8 cellular contexts compared by ENCODE assay signal in the genomic region with DNA sequence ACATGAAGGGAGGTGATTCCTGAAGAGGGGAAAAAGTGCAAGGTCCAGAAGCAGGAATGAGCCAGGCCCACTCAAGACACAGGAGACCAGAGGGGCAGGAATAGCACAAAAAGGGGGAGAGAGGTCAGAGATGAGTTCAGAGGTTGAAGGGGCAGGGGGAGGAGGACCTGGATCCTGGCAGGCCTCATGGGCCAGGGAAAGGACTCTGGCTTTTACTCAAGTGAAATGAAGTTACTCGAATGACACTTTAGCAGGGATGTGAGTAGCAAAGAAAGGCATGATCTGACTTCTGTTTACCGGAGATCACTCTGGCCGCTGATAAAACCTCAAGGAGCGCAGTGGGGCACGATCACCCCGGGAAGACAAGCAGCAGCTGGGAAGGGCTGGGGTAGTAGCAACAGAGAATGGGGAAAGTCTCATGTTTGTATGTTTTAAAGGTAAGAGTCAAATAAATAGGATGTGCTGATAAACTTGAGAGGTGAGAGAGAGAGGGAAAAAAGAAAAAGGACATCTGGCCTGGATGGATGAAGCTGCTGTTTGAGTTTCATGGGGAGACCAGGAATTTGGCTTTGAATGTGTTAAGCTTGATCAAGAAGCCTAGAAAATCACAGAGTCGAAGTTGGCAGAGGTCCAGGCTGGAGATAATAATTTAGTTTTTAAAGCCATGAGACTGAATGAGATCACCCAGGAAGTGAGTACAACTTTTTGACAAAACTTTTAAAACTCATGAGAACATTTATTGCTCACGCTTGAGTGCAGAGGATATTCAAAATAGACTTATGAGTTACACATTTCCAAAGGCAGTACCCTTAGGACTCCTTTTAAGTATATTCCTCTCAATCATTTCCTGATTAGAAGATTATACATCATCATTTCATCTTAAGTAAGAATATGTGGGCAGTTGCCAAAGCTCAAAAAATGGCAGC.
A peak's percentile ranks its signal among the peaks of the same experiment; 100 is the strongest.
DNase-seq lines count a peak whose midpoint lies in the region; ATAC-seq and TF ChIP-seq lines count a peak whose summit lies in the region.

No MANE protein-coding gene starts in this region.

- TF ChIP-seq EP300 in esophagus muscularis mucosa (IDR thresholded peaks at IDR 0.05) = no peak
- no peak for TF ChIP-seq EP300 in sigmoid colon (IDR thresholded peaks at IDR 0.05)

- intact Hi-C loops in PC-3 (cut with micrococcal nuclease) (loop anchor here (5.0 kb wide), 2 partner anchors 41 to 264 kb away; no protein-coding TSS in a partner anchor), esophagus muscularis mucosa (cut with DNase I) (no loop called here), sigmoid colon (cut with DNase I) (loop anchor here (5.0 kb wide), 1 partner anchor 64 kb away; no protein-coding TSS in a partner anchor), Caco-2 (cut with micrococcal nuclease; ENCODE audit: unreplicated experiment) (no loop called here)

- H3F3A ChIP-seq in PC-3 (ENCODE audit: low read length, unreplicated experiment) = peaks cover 17% of the 10 kb centered on the region

- H3K9me3 ChIP-seq in PC-3 (ENCODE audit: low read length) = no peaks in the 10 kb centered on the region
- H3K9me3 ChIP-seq in esophagus muscularis mucosa = no peaks in the 10 kb centered on the region
- H3K9me3 ChIP-seq in sigmoid colon = no peaks in the 10 kb centered on the region
- no peaks in the 10 kb centered on the region for H3K9me3 ChIP-seq in Caco-2

- H3K9me3 Mint-ChIP-seq in Caco-2 (ENCODE audit: unreplicated experiment) = no peaks in the 10 kb centered on the region
- no peaks in the 10 kb centered on the region for H3K9me3 Mint-ChIP-seq in endothelial cell (ENCODE audit: unreplicated experiment)

- H3K4me2 ChIP-seq in PC-3 (ENCODE audit: low read length) = peak overlapping the region; percentile 73

- H3K27ac ChIP-seq in PC-3 (ENCODE audit: low read length) (peak overlapping the region; percentile 97), esophagus muscularis mucosa (replicated peaks in 1 of 4) (peak overlapping the region; percentile 62 to 73 (median 66)), sigmoid colon (peak overlapping the region; percentile 55 to 70 (median 61))

- H3K9me2 ChIP-seq in PC-3 (replicated peaks; ENCODE audit: low read length) = no peaks in the 10 kb centered on the region

- peak overlapping the region; percentile 73 for H3K9ac ChIP-seq in PC-3 (ENCODE audit: low read length)

- no peak overlapping the region for H2AFZ ChIP-seq in PC-3 (ENCODE audit: low read length)

- POLR2A ChIA-PET in PC-3 (lab: Charles Lee; ENCODE audit: unreplicated experiment) (interaction anchor here (0.8 kb wide), 1 partner anchor 107 kb away, joined by 6 read pairs; no protein-coding TSS in a partner anchor), Caco-2 (lab: Charles Lee) (no interaction called here)

- H3K27ac Mint-ChIP-seq in Caco-2 (ENCODE audit: unreplicated experiment) (no peak overlapping the region), endothelial cell (ENCODE audit: unreplicated experiment) (no peak overlapping the region)

- CTCF ChIA-PET in PC-3 (lab: Charles Lee) = no interaction called here
- CTCF ChIA-PET in Caco-2 (lab: Charles Lee) = no interaction called here

- H3K27me3 ChIP-seq in GM06990 (replicated peaks; ENCODE audit: control insufficient read depth, insufficient read depth, low read length) (no peaks in the 10 kb centered on the region), PC-3 (ENCODE audit: low read length) (no peaks in the 10 kb centered on the region), esophagus muscularis mucosa (no peaks in the 10 kb centered on the region), sigmoid colon (no peaks in the 10 kb centered on the region), Caco-2 (replicated peaks; ENCODE audit: control insufficient read depth, insufficient read depth, low read length) (no peaks in the 10 kb centered on the region)

- H3K4me3 ChIP-seq in GM06990 (replicated peaks; ENCODE audit: low read depth, low read length) (no peak overlapping the region), PC-3 (ENCODE audit: low read length) (peak overlapping the region; percentile 32; the same call in 1 of the 2 replicates), esophagus muscularis mucosa (no peak overlapping the region), sigmoid colon (no peak overlapping the region), Caco-2 (ENCODE audit: low read depth, low read length) (no peak overlapping the region)

- H3K4me3 Mint-ChIP-seq in Caco-2 (ENCODE audit: unreplicated experiment) = no peak overlapping the region
- no peak overlapping the region for H3K4me3 Mint-ChIP-seq in endothelial cell (ENCODE audit: unreplicated experiment)

- TF ChIP-seq POLR2A in esophagus muscularis mucosa (IDR thresholded peaks at IDR 0.05; ENCODE audit: low read depth) = no peak
- TF ChIP-seq POLR2A in sigmoid colon (IDR thresholded peaks at IDR 0.05) = no peak

- H3K36me3 Mint-ChIP-seq in Caco-2 (ENCODE audit: insufficient read depth, unreplicated experiment) (peaks cover 2% of the 10 kb centered on the region), endothelial cell (ENCODE audit: low read depth, unreplicated experiment) (no peaks in the 10 kb centered on the region)

- H3K27me3 Mint-ChIP-seq in Caco-2 (ENCODE audit: insufficient read depth, unreplicated experiment) (no peaks in the 10 kb centered on the region), endothelial cell (ENCODE audit: unreplicated experiment) (no peaks in the 10 kb centered on the region)

- H3K4me1 Mint-ChIP-seq in Caco-2 (ENCODE audit: low read depth, unreplicated experiment) (no peaks in the 10 kb centered on the region), endothelial cell (ENCODE audit: unreplicated experiment) (peaks cover 9% of the 10 kb centered on the region)

- no peaks in the 10 kb centered on the region for H3K36me3 ChIP-seq in GM06990 (ENCODE audit: control insufficient read depth, insufficient read depth, low read length)
- H3K36me3 ChIP-seq in PC-3 (ENCODE audit: low read depth, low read length) = no peaks in the 10 kb centered on the region
- no peaks in the 10 kb centered on the region for H3K36me3 ChIP-seq in esophagus muscularis mucosa
- no peaks in the 10 kb centered on the region for H3K36me3 ChIP-seq in sigmoid colon
- no peaks in the 10 kb centered on the region for H3K36me3 ChIP-seq in Caco-2 (ENCODE audit: control insufficient read depth, insufficient read depth, low read length)

- TF ChIP-seq CTCF in GM06990 (IDR thresholded peaks at IDR 0.05; ENCODE audit: insufficient read depth, low read length, poor library complexity, severe bottlenecking) = no peak
- no peak for TF ChIP-seq CTCF in PC-3 (conservative IDR thresholded peaks at IDR 0.05; ENCODE audit: low read depth, low read length)
- TF ChIP-seq CTCF in esophagus muscularis mucosa (IDR thresholded peaks at IDR 0.05) = no peak
- TF ChIP-seq CTCF in sigmoid colon (IDR thresholded peaks at IDR 0.05) = no peak
- no peak for TF ChIP-seq CTCF in Caco-2 (IDR thresholded peaks at IDR 0.05; ENCODE audit: insufficient read depth in 1 of 2, low read depth in 1 of 2, low read length in 1 of 2, severe bottlenecking in 1 of 2, unreplicated experiment in 1 of 2)
- no peak for TF ChIP-seq CTCF in endothelial cell (IDR thresholded peaks at IDR 0.05; ENCODE audit: unreplicated experiment)

- ATAC-seq in PC-3 = peak; percentile 79
- ATAC-seq in HG02870 (IDR thresholded peaks at IDR 0.05; ENCODE audit: unreplicated experiment) = no peak

- BruUV-seq in PC-3 (replicated peaks; lab: Mats Ljungman, UMichigan) (no TSS peak), Caco-2 (replicated peaks; lab: Mats Ljungman, UMichigan) (no TSS peak)

- DNase-seq in GM06990 (ENCODE audit: extremely low read depth, insufficient read length) = peak; percentile 67
- peak; percentile 96 for DNase-seq in PC-3
- DNase-seq in esophagus muscularis mucosa (ENCODE audit: extremely low spot score) = no peak
- DNase-seq in sigmoid colon = peak; percentile 74
- no peak for DNase-seq in Caco-2
- DNase-seq in endothelial cell (ENCODE audit: low spot score) = no peak
- no peak for DNase-seq in GF-D8 (lab: John Stamatoyannopoulos, UW)

- H3K79me2 ChIP-seq in PC-3 (ENCODE audit: low read length) = peaks cover 82% of the 10 kb centered on the region

- WGBS in esophagus muscularis mucosa = 35% methylated on average over 8 of the region's 8 CpGs
- WGBS in sigmoid colon, 2 donors = 47% methylated on average over 8 of the region's 8 CpGs

- peaks cover 58% of the 10 kb centered on the region for H3K4me1 ChIP-seq in PC-3 (ENCODE audit: insufficient read depth, low read length)
- H3K4me1 ChIP-seq in esophagus muscularis mucosa = peaks cover 66 to 76% (median 75%) of the 10 kb centered on the region in 4 donors
- peaks cover 0 to 75% (median 72%) of the 10 kb centered on the region in 4 donors for H3K4me1 ChIP-seq in sigmoid colon
- peaks cover 16% of the 10 kb centered on the region for H3K4me1 ChIP-seq in Caco-2

- peaks cover 3% of the 10 kb centered on the region; the same call in 1 of the 2 replicates for H4K20me1 ChIP-seq in PC-3 (ENCODE audit: low read length)

Comparison
In these comparisons a context has a peak if more than half of its experiments do, and no peak if none do; other contexts are left out.
1. DNase-seq: peak in GM06990 (single experiment), PC-3 (single experiment) and sigmoid colon (single experiment); none in esophagus muscularis mucosa (single experiment), Caco-2 (0 of 2), endothelial cell (single experiment) and GF-D8 (single experiment).
2. intact Hi-C loops: an anchor here in PC-3 (5.0 kb wide) and sigmoid colon (5.0 kb wide); none called in esophagus muscularis mucosa and Caco-2.
3. Peak in every context shown above with its lines, with median percentiles within 50 percentile points of each other: H3K27ac ChIP-seq.